In the genomic region with DNA sequence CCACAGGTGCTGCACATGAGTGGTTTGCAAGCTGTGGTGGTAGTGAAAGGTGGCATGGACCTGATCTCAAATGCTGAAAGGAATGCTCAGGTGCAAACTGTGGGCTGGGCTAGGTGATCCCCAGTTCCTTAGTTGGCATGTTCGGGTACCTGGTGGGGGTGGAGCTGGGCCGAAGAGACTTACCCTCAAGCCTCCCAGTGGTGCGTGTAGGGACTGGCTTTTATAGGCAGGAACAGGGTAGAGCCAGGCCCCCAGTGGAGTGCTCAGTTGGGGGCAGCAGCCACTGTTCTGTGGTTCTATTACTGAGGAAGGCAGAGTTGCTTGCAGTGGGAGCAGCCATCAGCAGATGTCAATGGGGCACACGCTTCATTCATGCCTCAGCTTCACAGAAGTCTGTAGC, we compare ENCODE assay signal across 24 cellular contexts.
A peak's percentile ranks its signal among the peaks of the same experiment; 100 is the strongest.
DNase-seq lines count a peak whose midpoint lies in the region; ATAC-seq, FAIRE-seq and TF ChIP-seq lines count a peak whose summit lies in the region.
"Had no signal": no experiment of that assay in that cellular context is flagged by ENCODE, and none has a peak within 500 bp of the region (broad histone marks: within the 10 kb centered on the region; RNA-seq: fewer than 3 reads in every experiment).

No MANE protein-coding gene starts in this region.

- TF ChIP-seq POLR2A in GM12878 (IDR thresholded peaks at IDR 0.05; ENCODE audit: low read depth, low read length), result no peak

- H3K9me3 ChIP-seq in GM12878 (replicated peaks; ENCODE audit: control insufficient read depth, insufficient read depth, low read length), result no peaks in the 10 kb centered on the region
- H3K9me3 ChIP-seq in neuronal stem cell (replicated peaks in 1 of 2; ENCODE audit: control insufficient read depth in 2 of 2, insufficient read depth in 1 of 2, low read depth in 1 of 2, low read length in 2 of 2), result peaks cover 0 to 2% of the 10 kb centered on the region in 2 donors
- H3K9me3 ChIP-seq in upper lobe of right lung, result no peaks in the 10 kb centered on the region
- peaks cover 15% of the 10 kb centered on the region for H3K9me3 ChIP-seq in mucosa of descending colon
- H3K9me3 ChIP-seq: BE2C, BLaER1 had no signal

- RAD21 ChIA-PET in GM12878 (lab: Charles Lee; ENCODE audit: unreplicated experiment), result no interaction called here

- H3K9ac ChIP-seq in GM12878 (ENCODE audit: control insufficient read depth, insufficient read depth, low read length) (no peak overlapping the region), neuronal stem cell (ENCODE audit: low read depth, low read length, poor library complexity) (no peak overlapping the region)
- H3K9ac ChIP-seq: BLaER1 had no signal

- no peaks in the 10 kb centered on the region for H4K20me1 ChIP-seq in GM12878 (ENCODE audit: control insufficient read depth, insufficient read depth)
- H4K20me1 ChIP-seq: BLaER1 had no signal

- no peak overlapping the region for H3K4me3 ChIP-seq in GM12878
- no peak overlapping the region for H3K4me3 ChIP-seq in neuronal stem cell (ENCODE audit: low read length in 2 of 2)
- no peak overlapping the region for H3K4me3 ChIP-seq in upper lobe of right lung
- H3K4me3 ChIP-seq in mucosa of descending colon, result no peak overlapping the region
- H3K4me3 ChIP-seq: BLaER1 had no signal

- SMC1A ChIA-PET in GM12878 (lab: Charles Lee; ENCODE audit: uncharacterized antibody, unreplicated experiment), result interaction anchor here (0.7 kb wide), 1 partner anchor 32 kb away, joined by 3 read pairs; no protein-coding TSS in a partner anchor

- POLR2A ChIA-PET in GM12878 (lab: Charles Lee), result no interaction called here

- H2BK5ac ChIP-seq in neuronal stem cell (ENCODE audit: low read length), result no peak overlapping the region

- no peaks in the 10 kb centered on the region for H3K4me1 Mint-ChIP-seq in activated T-cell treated with anti-CD3 and anti-CD28 coated beads, Interleukin-2, amount 50 U/mL, for 4 hours (ENCODE audit: low read depth)
- H3K4me1 Mint-ChIP-seq: CD14-positive monocyte; CD4-positive, alpha-beta memory T cell; CD4-positive, CD25-positive, alpha-beta regulatory T cell; CD8-positive, alpha-beta memory T cell had no signal

- BruUV-seq in GM12878 (replicated peaks; lab: Mats Ljungman, UMichigan), result no TSS peak

- no peaks in the 10 kb centered on the region for H3K79me1 ChIP-seq in neuronal stem cell (ENCODE audit: low read depth, low read length)

- no peaks in the 10 kb centered on the region for H3K36me3 Mint-ChIP-seq in activated T-cell treated with anti-CD3 and anti-CD28 coated beads, Interleukin-2, amount 50 U/mL, for 4 hours (ENCODE audit: insufficient read depth)
- H3K36me3 Mint-ChIP-seq: CD14-positive monocyte; CD4-positive, alpha-beta memory T cell; CD4-positive, CD25-positive, alpha-beta regulatory T cell; CD8-positive, alpha-beta memory T cell had no signal

- intact Hi-C loops in GM12878 (cut with micrococcal nuclease; ENCODE audit: unreplicated experiment), result no loop called here
- intact Hi-C loops in upper lobe of right lung (cut with DNase I), result no loop called here
- intact Hi-C loops in mucosa of descending colon (cut with DNase I, micrococcal nuclease), result no loop called here

- H3K27ac ChIP-seq in GM12878 (ENCODE audit: control insufficient read depth, insufficient read depth) (no peak overlapping the region), neuronal stem cell (replicated peaks; ENCODE audit: low read length) (no peak overlapping the region), upper lobe of right lung (no peak overlapping the region)
- H3K27ac ChIP-seq: BLaER1 had no signal

- peak overlapping the region; percentile 6 for H4K8ac ChIP-seq in neuronal stem cell (ENCODE audit: low read depth, low read length)

- in situ Hi-C loops in GM12878 (cut with MboI), result no loop called here

- H3K27me3 ChIP-seq in GM12878 (replicated peaks in 1 of 2; ENCODE audit: control insufficient read depth in 2 of 2, insufficient read depth in 2 of 2, low read length in 1 of 2) (no peaks in the 10 kb centered on the region), neuronal stem cell (ENCODE audit: control insufficient read depth in 3 of 3, insufficient read depth in 3 of 3, low read depth in 1 of 3, low read length in 3 of 3) (no peaks in the 10 kb centered on the region), upper lobe of right lung (no peaks in the 10 kb centered on the region)
- H3K27me3 ChIP-seq: BE2C, BLaER1 had no signal

- ATAC-seq in GM12878 (0 out of 3 replicates have a peak, but pooled peaks have one; percentile 14), upper lobe of right lung (peak; percentile 16), mucosa of descending colon (no peak)
- no peak for ATAC-seq in activated T-cell treated with anti-CD3 and anti-CD28 coated beads, Interleukin-2, amount 50 U/mL, for 4 hours

- 12% methylated on average over 4 of the region's 4 CpGs for WGBS in GM12878 (ENCODE audit: insufficient coverage, insufficient replicate concordance, low lambda C conversion rate, missing lambda C conversion rate)
- WGBS in neuronal stem cell (ENCODE audit: extremely low coverage in 2 of 2, insufficient read length in 2 of 2, insufficient replicate concordance in 1 of 2), 2 donors, result no CpG with 5 or more reads among the region's 4 CpGs

- H2AK5ac ChIP-seq in neuronal stem cell (ENCODE audit: low read depth, low read length), result no peak overlapping the region

- TF ChIP-seq CTCF in GM12878 (IDR thresholded peaks at IDR 0.05 in 2 of 3, conservative IDR thresholded peaks at IDR 0.05 in 1 of 3; ENCODE audit: control insufficient read depth in 2 of 3, extremely low read depth in 1 of 3, insufficient read depth in 1 of 3, low read depth in 3 of 3, low read length in 3 of 3) (no peak), upper lobe of right lung (IDR thresholded peaks at IDR 0.05) (no peak), D721Med (IDR thresholded peaks at IDR 0.05; ENCODE audit: insufficient read depth, missing control alignments) (no peak), mucosa of descending colon (IDR thresholded peaks at IDR 0.05) (no peak)

- H4K91ac ChIP-seq in neuronal stem cell (ENCODE audit: low read depth, low read length, poor library complexity), result no peak overlapping the region

- no peak overlapping the region for H3K4ac ChIP-seq in neuronal stem cell (ENCODE audit: low read length)

- peak overlapping the region; percentile 71 for H3K18ac ChIP-seq in neuronal stem cell (ENCODE audit: low read length)

- H3K9me3 Mint-ChIP-seq in activated T-cell treated with anti-CD3 and anti-CD28 coated beads, Interleukin-2, amount 50 U/mL, for 4 hours, result peaks cover 13% of the 10 kb centered on the region

- H3K4me1 ChIP-seq in GM12878 (ENCODE audit: control insufficient read depth, insufficient read depth, low read length), result no peaks in the 10 kb centered on the region
- no peaks in the 10 kb centered on the region for H3K4me1 ChIP-seq in neuronal stem cell (ENCODE audit: control insufficient read depth in 2 of 2, insufficient read depth in 1 of 2, low read depth in 1 of 2, low read length in 2 of 2)
- no peaks in the 10 kb centered on the region for H3K4me1 ChIP-seq in upper lobe of right lung
- H3K4me1 ChIP-seq in mucosa of descending colon (ENCODE audit: low read depth), result no peaks in the 10 kb centered on the region
- H3K4me1 ChIP-seq: BE2C, BLaER1 had no signal

- H3K36me3 ChIP-seq in GM12878 (ENCODE audit: control insufficient read depth in 2 of 2, insufficient read depth in 2 of 2, low read length in 1 of 2) (no peaks in the 10 kb centered on the region), neuronal stem cell (replicated peaks in 1 of 2; ENCODE audit: control insufficient read depth in 2 of 2, insufficient read depth in 2 of 2, low read length in 2 of 2) (no peaks in the 10 kb centered on the region), upper lobe of right lung (no peaks in the 10 kb centered on the region), mucosa of descending colon (ENCODE audit: low read depth) (no peaks in the 10 kb centered on the region)
- H3K36me3 ChIP-seq: BE2C, BLaER1 had no signal

- no peak for TF ChIP-seq RAD21 in GM12878 (IDR thresholded peaks at IDR 0.05; ENCODE audit: insufficient read depth, low read depth, low read length)

- H2BK120ac ChIP-seq in neuronal stem cell (ENCODE audit: low read depth, low read length), result no peak overlapping the region

- FAIRE-seq in GM12878 (lab: Jason Lieb, UNC), result no peak
- no peak for FAIRE-seq in D721Med (lab: Jason Lieb, UNC)
- FAIRE-seq: A204.1, GM12892, GM18507 had no signal

- H3K4me3 Mint-ChIP-seq in activated T-cell treated with anti-CD3 and anti-CD28 coated beads, Interleukin-2, amount 50 U/mL, for 4 hours, result no peak overlapping the region
- H3K4me3 Mint-ChIP-seq: CD14-positive monocyte; CD4-positive, alpha-beta memory T cell; CD4-positive, CD25-positive, alpha-beta regulatory T cell; CD8-positive, alpha-beta memory T cell had no signal

- H3K4me2 ChIP-seq in GM12878 (ENCODE audit: control insufficient read depth, insufficient read depth) (no peak overlapping the region), neuronal stem cell (ENCODE audit: insufficient read depth, low read length, poor library complexity, severe bottlenecking) (no peak overlapping the region)
- H3K4me2 ChIP-seq: BLaER1 had no signal

- H3K79me2 ChIP-seq in GM12878 (ENCODE audit: control insufficient read depth, insufficient read depth, low read length), result no peaks in the 10 kb centered on the region

- no peak overlapping the region for H2AFZ ChIP-seq in GM12878 (ENCODE audit: control insufficient read depth, low read depth, low read length)
- H2AFZ ChIP-seq in neuronal stem cell (ENCODE audit: low read length), result no peak overlapping the region

- H3K23ac ChIP-seq in neuronal stem cell (ENCODE audit: low read depth, low read length, poor library complexity), result no peak overlapping the region

- H2BK12ac ChIP-seq in neuronal stem cell (ENCODE audit: low read length), result no peak overlapping the region

- no peak overlapping the region for H2BK15ac ChIP-seq in neuronal stem cell (ENCODE audit: low read length)

- DNase-seq in GM12878 (ENCODE audit: low read depth, low spot score) (no peak), neuronal stem cell (ENCODE audit: low spot score) (no peak), upper lobe of right lung (no peak), D721Med (ENCODE audit: insufficient read length, low spot score) (no peak), mucosa of descending colon (no peak)
- no peak for DNase-seq in activated T-cell treated with anti-CD3 and anti-CD28 coated beads, Interleukin-2, amount 50 U/mL, for 4 hours
- DNase-seq: 8988T; ACHN; BE2C; C1 segment of cervical spinal cord; CD4-positive, CD25-positive, alpha-beta regulatory T cell; CD8-positive, alpha-beta memory T cell; COR-L47; DMS53; DMS79; DND-41; EL; GDM1 had no signal

- no peak for TF ChIP-seq EP300 in GM12878 (IDR thresholded peaks at IDR 0.05; ENCODE audit: borderline replicate concordance in 1 of 2, control insufficient read depth in 1 of 2, low read depth in 2 of 2, low read length in 2 of 2)

- CTCF ChIA-PET in GM12878 (lab: Yijun Ruan, JAX), result interaction anchor here (0.8 kb wide), 1 partner anchor 55 kb away, joined by 4 read pairs; no protein-coding TSS in a partner anchor

- H3K14ac ChIP-seq in neuronal stem cell (ENCODE audit: low read length), result no peak overlapping the region

- H3K27me3 Mint-ChIP-seq in activated T-cell treated with anti-CD3 and anti-CD28 coated beads, Interleukin-2, amount 50 U/mL, for 4 hours (ENCODE audit: low read depth), result no peaks in the 10 kb centered on the region
- H3K27me3 Mint-ChIP-seq: CD4-positive, alpha-beta memory T cell; CD4-positive, CD25-positive, alpha-beta regulatory T cell; CD8-positive, alpha-beta memory T cell had no signal

TF ChIP-seq in GM12878, 131 proteins besides CTCF, POLR2A, EP300 and RAD21 (continues in another document):
- no peak for TF ChIP-seq RFX5 (IDR thresholded peaks at IDR 0.05; ENCODE audit: low read depth, low read length)

Comparison
In these comparisons a context has a peak if more than half of its experiments do, and no peak if none do; other contexts are left out.
1. ATAC-seq: peak in GM12878 (single experiment) and upper lobe of right lung (single experiment); none in mucosa of descending colon (single experiment) and activated T-cell treated with anti-CD3 and anti-CD28 coated beads, Interleukin-2, amount 50 U/mL, for 4 hours (0 of 2).